ENCODE assay signal across 9 cellular contexts in genomic region chr3:50599716-50600118, GRCh38. TPM values are rescaled to one million over a fixed set of nuclear protein-coding genes. Genes with fewer than 3 reads are reported as not detected.
DNase-seq lines count a peak whose midpoint lies in the region; ATAC-seq and TF ChIP-seq lines count a peak whose summit lies in the region.
"Had no signal": no experiment of that assay in that cellular context is flagged by ENCODE, and none has a peak within 500 bp of the region (broad histone marks: within the 10 kb centered on the region; RNA-seq: fewer than 3 reads in every experiment).

No MANE protein-coding gene starts in this region.

- BruUV-seq in IMR-90 (replicated peaks; lab: Mats Ljungman, UMichigan), result no TSS peak

- peak overlapping the region; percentile 76 to 99 (median 96); a peak in 21 of 22 replicates for H3K27ac ChIP-seq in BLaER1 treated with 17β-estradiol and CSF1 and Interleukin-3, amounts not matched to agents 10 nM and 100 nM
- H3K27ac ChIP-seq in IMR-90 (ENCODE audit: insufficient read depth, low read length) (no peak overlapping the region), osteoblast (ENCODE audit: low read depth, low read length) (no peak overlapping the region)

- H3K4me1 Mint-ChIP-seq in effector memory CD8-positive, alpha-beta T cell (ENCODE audit: low read depth in 2 of 2), result peaks cover 55 to 62% of the 10 kb centered on the region in 2 donors
- H3K4me1 Mint-ChIP-seq in endothelial cell (ENCODE audit: unreplicated experiment) (no peaks in the 10 kb centered on the region), progenitor cell of endocrine pancreas (ENCODE audit: low read depth) (peaks cover 31% of the 10 kb centered on the region)

- ATAC-seq in IMR-90 (ENCODE audit: low read depth), result no peak
- ATAC-seq in effector memory CD8-positive, alpha-beta T cell (replicated peaks), result no peak
- ATAC-seq in HG03159 (IDR thresholded peaks at IDR 0.05; ENCODE audit: unreplicated experiment), result no peak

- H3K4me3 Mint-ChIP-seq in effector memory CD8-positive, alpha-beta T cell, result peak overlapping the region; percentile 10 to 27
- no peak overlapping the region for H3K4me3 Mint-ChIP-seq in endothelial cell (ENCODE audit: unreplicated experiment)
- H3K4me3 Mint-ChIP-seq in progenitor cell of endocrine pancreas (ENCODE audit: low read depth), result no peak overlapping the region

- dilution Hi-C loops in IMR-90 (cut with HindIII; ENCODE audit: low sequenced_read_pairs, unreplicated experiment), result no loop called here

- H2BK20ac ChIP-seq in IMR-90 (ENCODE audit: low read depth, low read length), result no peak overlapping the region

- no peaks in the 10 kb centered on the region for H3K27me3 ChIP-seq in BLaER1 treated with 17β-estradiol and CSF1 and Interleukin-3, amounts not matched to agents 10 nM and 100 nM
- H3K27me3 ChIP-seq in IMR-90 (ENCODE audit: control insufficient read depth, insufficient read depth, low read length), result no peaks in the 10 kb centered on the region
- H3K27me3 ChIP-seq in osteoblast (ENCODE audit: insufficient read depth, low read length), result no peaks in the 10 kb centered on the region

- no peak for TF ChIP-seq RAD21 in IMR-90 (IDR thresholded peaks at IDR 0.05; ENCODE audit: low read length)

- H3K9me3 Mint-ChIP-seq in effector memory CD8-positive, alpha-beta T cell, result no peaks in the 10 kb centered on the region
- no peaks in the 10 kb centered on the region for H3K9me3 Mint-ChIP-seq in endothelial cell (ENCODE audit: unreplicated experiment)
- H3K9me3 Mint-ChIP-seq in progenitor cell of endocrine pancreas (ENCODE audit: low read depth), result no peaks in the 10 kb centered on the region

- no peak overlapping the region for H2BK5ac ChIP-seq in IMR-90 (ENCODE audit: low read depth, low read length, poor library complexity, severe bottlenecking)

- H3K23ac ChIP-seq in IMR-90 (ENCODE audit: low read depth, low read length), result no peak overlapping the region

- no peaks in the 10 kb centered on the region for H3K79me2 ChIP-seq in osteoblast (ENCODE audit: insufficient read depth, low read length)

- in situ Hi-C loops in IMR-90 (cut with MboI; ENCODE audit: low sequenced_read_pairs), result loop anchor here (25.0 kb wide), 1 partner anchor 1088 kb away; no protein-coding TSS in a partner anchor

- peak overlapping the region; percentile 50 for H2AK9ac ChIP-seq in IMR-90 (replicated peaks; ENCODE audit: low read depth, low read length, poor library complexity)

- peak overlapping the region; percentile 85 to 100 (median 99) for H3K4me2 ChIP-seq in BLaER1 treated with 17β-estradiol and CSF1 and Interleukin-3, amounts not matched to agents 10 nM and 100 nM
- H3K4me2 ChIP-seq in IMR-90 (ENCODE audit: low read depth, low read length) (no peak overlapping the region), osteoblast (ENCODE audit: insufficient read depth, low read length) (no peak overlapping the region)

- H3K9ac ChIP-seq in BLaER1 treated with 17β-estradiol and CSF1 and Interleukin-3, amounts not matched to agents 10 nM and 100 nM, result peak overlapping the region; percentile 76 to 95 (median 86); a peak in 21 of 22 replicates
- no peak overlapping the region for H3K9ac ChIP-seq in IMR-90 (ENCODE audit: low read depth, low read length)

- 0 out of 20 replicates have a peak overlapping the region, but pooled peaks of 1 of the 10 experiments have one; percentile 16 for H3K4me3 ChIP-seq in BLaER1 treated with 17β-estradiol and CSF1 and Interleukin-3, amounts not matched to agents 10 nM and 100 nM
- H3K4me3 ChIP-seq in IMR-90 (ENCODE audit: insufficient read depth, low read depth, low read length) (no peak overlapping the region), osteoblast (ENCODE audit: insufficient read depth, low read length) (no peak overlapping the region)

- no peak overlapping the region for H2BK120ac ChIP-seq in IMR-90 (ENCODE audit: low read depth, low read length)

- no peak overlapping the region; the same call in 2 of the 3 replicates for H2BK15ac ChIP-seq in IMR-90 (ENCODE audit: low read depth, low read length)

- TF ChIP-seq POLR2A in IMR-90 (IDR thresholded peaks at IDR 0.05; ENCODE audit: low read depth, low read length), result no peak

- H2AFZ ChIP-seq in IMR-90 (replicated peaks; ENCODE audit: low read length, poor library complexity), result no peak overlapping the region
- no peak overlapping the region for H2AFZ ChIP-seq in osteoblast (ENCODE audit: low read length)

- H2AK5ac ChIP-seq in IMR-90 (ENCODE audit: low read depth, low read length), result peak overlapping the region; percentile 51; the same call in 1 of the 2 replicates

- TF ChIP-seq CTCF in IMR-90 (conservative IDR thresholded peaks at IDR 0.05; ENCODE audit: low read depth, low read length) (no peak), osteoblast (IDR thresholded peaks at IDR 0.05; ENCODE audit: extremely low read depth, low read depth, low read length) (no peak), endothelial cell (IDR thresholded peaks at IDR 0.05; ENCODE audit: unreplicated experiment) (no peak), progenitor cell of endocrine pancreas (IDR thresholded peaks at IDR 0.05; ENCODE audit: unreplicated experiment) (no peak)

- H3K14ac ChIP-seq in IMR-90 (replicated peaks; ENCODE audit: low read depth, low read length), result no peak overlapping the region

- no peaks in the 10 kb centered on the region for H3K9me3 ChIP-seq in BLaER1 treated with 17β-estradiol and CSF1 and Interleukin-3, amounts not matched to agents 10 nM and 100 nM (replicated peaks in 1 of 11)
- H3K9me3 ChIP-seq in IMR-90 (ENCODE audit: control insufficient read depth, insufficient read depth, low read length) (no peaks in the 10 kb centered on the region), osteoblast (ENCODE audit: low read depth, low read length) (no peaks in the 10 kb centered on the region)

- CTCF ChIA-PET in IMR-90 (lab: Yijun Ruan, JAX), result no interaction called here

- H4K8ac ChIP-seq in IMR-90 (ENCODE audit: low read depth in 2 of 2, low read length in 2 of 2), result no peak overlapping the region

- H3K4me1 ChIP-seq in BLaER1 treated with 17β-estradiol and CSF1 and Interleukin-3, amounts not matched to agents 10 nM and 100 nM, result peaks cover 53 to 90% (median 67%) of the 10 kb centered on the region in 10 experiments
- peaks cover 22% of the 10 kb centered on the region for H3K4me1 ChIP-seq in IMR-90 (ENCODE audit: control insufficient read depth, insufficient read depth, low read length)
- H3K4me1 ChIP-seq in osteoblast (ENCODE audit: insufficient read depth, low read length), result peaks cover 29% of the 10 kb centered on the region

- H3K79me1 ChIP-seq in IMR-90 (ENCODE audit: low read depth in 1 of 2, low read length in 2 of 2), result peaks cover 0 to 4% of the 10 kb centered on the region in 2 experiments; a peak in 1 of 4 replicates

- intact Hi-C loops in IMR-90 (cut with micrococcal nuclease), result no loop called here

- peaks cover 29% of the 10 kb centered on the region for H3K36me3 Mint-ChIP-seq in effector memory CD8-positive, alpha-beta T cell (ENCODE audit: insufficient read depth)
- H3K36me3 Mint-ChIP-seq in endothelial cell (ENCODE audit: low read depth, unreplicated experiment), result peaks cover 4% of the 10 kb centered on the region
- no peaks in the 10 kb centered on the region for H3K36me3 Mint-ChIP-seq in progenitor cell of endocrine pancreas (ENCODE audit: insufficient read depth)

- peak overlapping the region; percentile 96 to 97 for H3K27ac Mint-ChIP-seq in effector memory CD8-positive, alpha-beta T cell
- no peak overlapping the region for H3K27ac Mint-ChIP-seq in endothelial cell (ENCODE audit: unreplicated experiment)
- no peak overlapping the region for H3K27ac Mint-ChIP-seq in progenitor cell of endocrine pancreas

- H3K4ac ChIP-seq in IMR-90 (ENCODE audit: low read depth, low read length), result no peak overlapping the region

- no peak overlapping the region for H3K56ac ChIP-seq in IMR-90 (ENCODE audit: extremely low read depth, insufficient read depth, low read length)

- peaks cover 24% of the 10 kb centered on the region for H3K9me1 ChIP-seq in IMR-90 (ENCODE audit: insufficient read depth, low read length)

- POLR2A ChIA-PET in IMR-90 (lab: Charles Lee; ENCODE audit: unreplicated experiment), result no interaction called here

- peaks cover 0 to 30% (median 14%) of the 10 kb centered on the region in 11 experiments; a peak in 17 of 22 replicates for H3K36me3 ChIP-seq in BLaER1 treated with 17β-estradiol and CSF1 and Interleukin-3, amounts not matched to agents 10 nM and 100 nM
- peaks cover 5% of the 10 kb centered on the region; the same call in 1 of the 2 replicates for H3K36me3 ChIP-seq in IMR-90 (ENCODE audit: control insufficient read depth, insufficient read depth, low read length)
- H3K36me3 ChIP-seq in osteoblast (ENCODE audit: insufficient read depth, low read length), result no peaks in the 10 kb centered on the region

- H4K5ac ChIP-seq in IMR-90 (ENCODE audit: low read depth, low read length), result no peak overlapping the region; the same call in 1 of the 2 replicates

- H3K27me3 Mint-ChIP-seq in effector memory CD8-positive, alpha-beta T cell, result no peaks in the 10 kb centered on the region
- H3K27me3 Mint-ChIP-seq in endothelial cell (ENCODE audit: unreplicated experiment), result peaks cover 9% of the 10 kb centered on the region
- no peaks in the 10 kb centered on the region for H3K27me3 Mint-ChIP-seq in progenitor cell of endocrine pancreas

- H3K18ac ChIP-seq in IMR-90 (ENCODE audit: low read depth, low read length), result no peak overlapping the region

- no peaks in the 10 kb centered on the region for H4K20me1 ChIP-seq in BLaER1 treated with 17β-estradiol and CSF1 and Interleukin-3, amounts not matched to agents 10 nM and 100 nM
- H4K20me1 ChIP-seq in IMR-90 (ENCODE audit: insufficient read depth, low read length) (no peaks in the 10 kb centered on the region), osteoblast (ENCODE audit: insufficient read depth, low read length) (no peaks in the 10 kb centered on the region)

- WGBS in IMR-90 (ENCODE audit: extremely low coverage in 2 of 2, insufficient read length in 1 of 2), 2 experiments, result 80% methylated on average over 1 of the region's 1 CpG; no CpG with 5 or more reads in 1 of the 2 experiments

- DNase-seq in IMR-90 (no peak), osteoblast (ENCODE audit: insufficient read length, low spot score, missing footprints) (peak; percentile 23), endothelial cell (ENCODE audit: low spot score) (no peak), progenitor cell of endocrine pancreas (ENCODE audit: low spot score, unreplicated experiment) (no peak)
- DNase-seq in effector memory CD8-positive, alpha-beta T cell, result no peak
- no peak for DNase-seq in activated effector memory CD4-positive, alpha-beta T cell treated with anti-CD3 and anti-CD28 coated beads, Interleukin-2, amount 50 U/mL, for 16 hours
- DNase-seq: NCI-H2171 had no signal

- no peak overlapping the region; the same call in 1 of the 2 replicates for H4K91ac ChIP-seq in IMR-90 (ENCODE audit: insufficient read depth, low read depth, low read length)

RNA-seq across cellular contexts. Expression of gene CISH, which starts 11.9 kb away (rescaled TPM):
- total RNA-seq in IMR-90 (2012; rRNA removed) (0.83 and 0.90 TPM in 2 replicates), osteoblast (1.1 and 1.2 TPM in 2 replicates), endothelial cell (ENCODE audit: unreplicated experiment) (2.6 TPM), progenitor cell of endocrine pancreas (4.9 and 5.2 TPM in 2 replicates)
- 4.0 and 4.6 TPM in 2 replicates for polyA plus RNA-seq in IMR-90 (2012; rRNA removed)
- 2.3 and 5.7 TPM in 2 replicates for polyA plus RNA-seq in IMR-90 (2012; cell fraction: cytosol; rRNA removed)
- polyA plus RNA-seq in IMR-90 (2012; cell fraction: nucleus; rRNA removed; ENCODE audit: low replicate concordance), result 3.0 and 6.5 TPM in 2 replicates

RNA-seq across cellular contexts. Expression of gene MAPKAPK3, which starts 17.2 kb away (rescaled TPM):
- total RNA-seq in IMR-90 (2012; rRNA removed), result 48.3 and 57.2 TPM in 2 replicates
- 38.3 and 43.8 TPM in 2 replicates for polyA plus RNA-seq in IMR-90 (2012; rRNA removed)
- polyA plus RNA-seq in IMR-90 (2012; cell fraction: cytosol; rRNA removed), result 29.7 and 33.1 TPM in 2 replicates
- polyA plus RNA-seq in IMR-90 (2012; cell fraction: nucleus; rRNA removed; ENCODE audit: low replicate concordance), result 23.5 and 28.3 TPM in 2 replicates
- total RNA-seq in osteoblast, result 56.5 and 66.6 TPM in 2 replicates
- total RNA-seq in endothelial cell (ENCODE audit: unreplicated experiment), result 6.4 TPM
- 40.8 and 42.6 TPM in 2 replicates for total RNA-seq in progenitor cell of endocrine pancreas

RNA-seq across cellular contexts. Expression of gene HEMK1, which starts 30.4 kb away (rescaled TPM):
- 12.5 and 17.2 TPM in 2 replicates for total RNA-seq in IMR-90 (2012; rRNA removed)
- polyA plus RNA-seq in IMR-90 (2012; rRNA removed), result 20.6 and 20.8 TPM in 2 replicates
- polyA plus RNA-seq in IMR-90 (2012; cell fraction: cytosol; rRNA removed), result 15.0 and 16.7 TPM in 2 replicates
- polyA plus RNA-seq in IMR-90 (2012; cell fraction: nucleus; rRNA removed; ENCODE audit: low replicate concordance), result 99.7 and 105 TPM in 2 replicates
- 8.5 and 8.7 TPM in 2 replicates for total RNA-seq in osteoblast
- 10.9 TPM for total RNA-seq in endothelial cell (ENCODE audit: unreplicated experiment)
- 23.0 and 23.7 TPM in 2 replicates for total RNA-seq in progenitor cell of endocrine pancreas

RNA-seq across cellular contexts. Expression of gene C3orf18, which starts 32.2 kb away (rescaled TPM):
- total RNA-seq in IMR-90 (2012; rRNA removed), result 6.8 and 6.9 TPM in 2 replicates
- 10.6 and 10.9 TPM in 2 replicates for polyA plus RNA-seq in IMR-90 (2012; rRNA removed)
- polyA plus RNA-seq in IMR-90 (2012; cell fraction: cytosol; rRNA removed), result 9.5 and 9.9 TPM in 2 replicates
- polyA plus RNA-seq in IMR-90 (2012; cell fraction: nucleus; rRNA removed; ENCODE audit: low replicate concordance), result 29.0 and 30.6 TPM in 2 replicates
- 17.7 and 18.8 TPM in 2 replicates for total RNA-seq in osteoblast
- total RNA-seq in endothelial cell (ENCODE audit: unreplicated experiment), result 4.0 TPM
- 12.0 and 12.5 TPM in 2 replicates for total RNA-seq in progenitor cell of endocrine pancreas

Comparison
In these comparisons a context has a peak if more than half of its experiments do, and no peak if none do; other contexts are left out.
1. H3K27ac ChIP-seq: peak in BLaER1 treated with 17β-estradiol and CSF1 and Interleukin-3, amounts not matched to agents 10 nM and 100 nM (11 of 11); none in IMR-90 (single experiment) and osteoblast (single experiment).
2. H3K4me2 ChIP-seq: peak in BLaER1 treated with 17β-estradiol and CSF1 and Interleukin-3, amounts not matched to agents 10 nM and 100 nM (11 of 11); none in IMR-90 (single experiment) and osteoblast (single experiment).
3. H3K27ac Mint-ChIP-seq: peak in effector memory CD8-positive, alpha-beta T cell (2 of 2); none in endothelial cell (single experiment) and progenitor cell of endocrine pancreas (single experiment).
4. H3K4me3 Mint-ChIP-seq: peak in effector memory CD8-positive, alpha-beta T cell (2 of 2); none in endothelial cell (single experiment) and progenitor cell of endocrine pancreas (single experiment).